In the genomic region with DNA sequence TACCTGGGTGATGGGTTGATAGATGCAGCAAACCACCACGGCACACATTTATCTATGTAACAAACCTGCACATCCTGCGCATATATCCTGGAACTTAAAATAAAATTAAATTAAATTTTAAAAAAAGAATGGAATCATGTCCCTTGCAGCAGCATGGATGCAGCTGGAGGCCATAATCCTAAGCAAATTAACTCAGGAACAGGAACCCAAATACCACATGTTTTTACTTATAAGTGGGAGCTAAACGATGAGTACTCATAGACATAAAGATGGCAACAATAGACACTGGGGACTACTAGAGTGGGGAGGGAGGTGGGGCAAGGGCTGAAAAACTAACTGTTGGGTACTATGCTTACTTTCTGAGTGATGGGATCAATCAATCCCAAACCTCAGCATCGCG, we compare ENCODE assay signal across 19 cellular contexts. TPM values are rescaled to one million over a fixed set of nuclear protein-coding genes. Genes with fewer than 3 reads are reported as not detected.
A peak's percentile ranks its signal among the peaks of the same experiment; 100 is the strongest.
DNase-seq lines count a peak whose midpoint lies in the region; FAIRE-seq and TF ChIP-seq lines count a peak whose summit lies in the region.
"Had no signal": no experiment of that assay in that cellular context is flagged by ENCODE, and none has a peak within 500 bp of the region (broad histone marks: within the 10 kb centered on the region; RNA-seq: fewer than 3 reads in every experiment).

No MANE protein-coding gene starts in this region.

- H3K27me3 Mint-ChIP-seq in astrocyte (ENCODE audit: low read depth, unreplicated experiment), result peaks cover 5% of the 10 kb centered on the region

- H3K9me3 Mint-ChIP-seq in astrocyte (ENCODE audit: unreplicated experiment), result no peaks in the 10 kb centered on the region

- H2AFZ ChIP-seq in astrocyte (ENCODE audit: low read depth, low read length) (no peak overlapping the region), smooth muscle cell (ENCODE audit: low read depth) (no peak overlapping the region)

- H3K27ac Mint-ChIP-seq in astrocyte (ENCODE audit: unreplicated experiment), result no peak overlapping the region

- H3K4me2 ChIP-seq in BLaER1 treated with 17β-estradiol and CSF1 and Interleukin-3, amounts not matched to agents 10 nM and 100 nM, result peak overlapping the region in 7 of 11 experiments; percentile 75 to 91 (median 87); a peak in 12 of 22 replicates
- H3K4me2 ChIP-seq in astrocyte (ENCODE audit: low read length) (no peak overlapping the region), smooth muscle cell (peak overlapping the region; percentile 72)

- H3K79me2 ChIP-seq in astrocyte (ENCODE audit: insufficient read depth, low read length), result no peaks in the 10 kb centered on the region
- no peaks in the 10 kb centered on the region for H3K79me2 ChIP-seq in smooth muscle cell (ENCODE audit: low read depth)

- TF ChIP-seq CTCF in astrocyte (IDR thresholded peaks at IDR 0.05; ENCODE audit: insufficient read depth, low read depth, low read length) (no peak), foreskin fibroblast (IDR thresholded peaks at IDR 0.05; ENCODE audit: low read depth, low read length) (no peak), smooth muscle cell (IDR thresholded peaks at IDR 0.05; ENCODE audit: borderline replicate concordance, insufficient read depth, poor library complexity, severe bottlenecking) (no peak)

- 93% methylated on average over 5 of the region's 5 CpGs for WGBS in smooth muscle cell (ENCODE audit: low lambda C conversion rate)

- H3K4me3 Mint-ChIP-seq in astrocyte (ENCODE audit: unreplicated experiment), result no peak overlapping the region

- no peaks in the 10 kb centered on the region for H4K20me1 ChIP-seq in BLaER1 treated with 17β-estradiol and CSF1 and Interleukin-3, amounts not matched to agents 10 nM and 100 nM
- no peaks in the 10 kb centered on the region for H4K20me1 ChIP-seq in astrocyte (ENCODE audit: insufficient read depth, low read length)
- H4K20me1 ChIP-seq in smooth muscle cell (ENCODE audit: low read depth), result no peaks in the 10 kb centered on the region

- H3F3A ChIP-seq in smooth muscle cell (ENCODE audit: low read depth), result peaks cover 8% of the 10 kb centered on the region

- no peak overlapping the region for H3K9ac ChIP-seq in BLaER1 treated with 17β-estradiol and CSF1 and Interleukin-3, amounts not matched to agents 10 nM and 100 nM
- H3K9ac ChIP-seq in astrocyte (ENCODE audit: low read length) (peak overlapping the region; percentile 67), smooth muscle cell (ENCODE audit: low read depth) (peak overlapping the region; percentile 57)

- FAIRE-seq in astrocyte (lab: Jason Lieb, UNC), result no peak
- FAIRE-seq in frontal cortex (lab: Jason Lieb, UNC), result no peak
- FAIRE-seq: GM12878, GM18507 had no signal

- no peaks in the 10 kb centered on the region for H3K36me3 ChIP-seq in BLaER1 treated with 17β-estradiol and CSF1 and Interleukin-3, amounts not matched to agents 10 nM and 100 nM
- H3K36me3 ChIP-seq in astrocyte (ENCODE audit: insufficient read depth, low read length) (no peaks in the 10 kb centered on the region), smooth muscle cell (ENCODE audit: low read depth) (no peaks in the 10 kb centered on the region)

- no peaks in the 10 kb centered on the region for H3K36me3 Mint-ChIP-seq in astrocyte (ENCODE audit: low read depth, unreplicated experiment)

- DNase-seq in astrocyte (ENCODE audit: low read depth) (no peak), foreskin fibroblast (peak; percentile 7 to 45), smooth muscle cell (lab: John Stamatoyannopoulos, UW; ENCODE audit: unreplicated experiment) (no peak), frontal cortex (ENCODE audit: low spot score in 2 of 2) (no peak), 8988T (no peak), NCI-H1930 (lab: John Stamatoyannopoulos, UW) (no peak)
- no peak for DNase-seq in stimulated activated CD4-positive, alpha-beta T cell treated with anti-CD3 and anti-CD28 coated beads, Interleukin-1b, Interleukin-23, amount 100 ng/mL, for 48 hours
- DNase-seq: DND-41, GDM1, GOT3, KG1, NCI-H1417 treated with DMSO at 0.1 percent for 48 hours, NCI-H2029, NCI-H2171, NCI-H446 treated with DMSO at 0.1 percent for 48 hours had no signal

- H3K27ac ChIP-seq in BLaER1 treated with 17β-estradiol and CSF1 and Interleukin-3, amounts not matched to agents 10 nM and 100 nM, result 0 out of 22 replicates have a peak overlapping the region, but pooled peaks of 1 of the 11 experiments have one; percentile 75
- H3K27ac ChIP-seq in astrocyte (ENCODE audit: low read depth, low read length), result peak overlapping the region; percentile 92
- H3K27ac ChIP-seq in smooth muscle cell (ENCODE audit: low read depth), result peak overlapping the region; percentile 89
- H3K27ac ChIP-seq: RWPE1 had no signal

- H3K4me3 ChIP-seq in BLaER1 treated with 17β-estradiol and CSF1 and Interleukin-3, amounts not matched to agents 10 nM and 100 nM, result no peak overlapping the region
- no peak overlapping the region for H3K4me3 ChIP-seq in astrocyte (ENCODE audit: insufficient read depth, low read depth, low read length)
- no peak overlapping the region for H3K4me3 ChIP-seq in foreskin fibroblast (ENCODE audit: low read depth in 1 of 2, low read length in 2 of 2)
- no peak overlapping the region for H3K4me3 ChIP-seq in smooth muscle cell
- H3K4me3 ChIP-seq: GM12878 had no signal

- H3K4me1 ChIP-seq in BLaER1 treated with 17β-estradiol and CSF1 and Interleukin-3, amounts not matched to agents 10 nM and 100 nM, result peaks cover 52 to 75% (median 69%) of the 10 kb centered on the region in 10 experiments
- H3K4me1 ChIP-seq in astrocyte (ENCODE audit: insufficient read depth, low read length) (peaks cover 42% of the 10 kb centered on the region), smooth muscle cell (ENCODE audit: low read depth) (peaks cover 11% of the 10 kb centered on the region)

- peaks cover 25% of the 10 kb centered on the region for H3K4me1 Mint-ChIP-seq in astrocyte (ENCODE audit: low read depth, unreplicated experiment)

- peaks cover 0 to 5% (median 0%) of the 10 kb centered on the region in 11 experiments; a peak in 2 of 22 replicates for H3K9me3 ChIP-seq in BLaER1 treated with 17β-estradiol and CSF1 and Interleukin-3, amounts not matched to agents 10 nM and 100 nM (replicated peaks in 1 of 11)
- H3K9me3 ChIP-seq in astrocyte (ENCODE audit: insufficient read depth, low read depth, low read length) (no peaks in the 10 kb centered on the region), smooth muscle cell (replicated peaks; ENCODE audit: low read depth) (no peaks in the 10 kb centered on the region)

- no peaks in the 10 kb centered on the region for H3K27me3 ChIP-seq in BLaER1 treated with 17β-estradiol and CSF1 and Interleukin-3, amounts not matched to agents 10 nM and 100 nM
- no peaks in the 10 kb centered on the region for H3K27me3 ChIP-seq in astrocyte (ENCODE audit: insufficient read depth, low read length)
- H3K27me3 ChIP-seq in smooth muscle cell (ENCODE audit: low read depth), result no peaks in the 10 kb centered on the region

RNA-seq across cellular contexts. Expression of a gene that starts 40.9 kb away (rescaled TPM):
- total RNA-seq in astrocyte (53.5 and 59.2 TPM in 2 replicates), smooth muscle cell (64.1 and 80.7 TPM in 2 replicates), frontal cortex (53.8 TPM)
- 70.0 and 70.2 TPM in 2 replicates for polyA plus RNA-seq in smooth muscle cell

RNA-seq across cellular contexts. Expression of a gene that starts 41.0 kb away (rescaled TPM):
- total RNA-seq in astrocyte, result 0.72 and 0.93 TPM in 2 replicates
- total RNA-seq in smooth muscle cell, result 0.63 and 0.94 TPM in 2 replicates
- 0.54 and 1.4 TPM in 2 replicates for polyA plus RNA-seq in smooth muscle cell
- total RNA-seq in frontal cortex, result 2.0 TPM

Comparison
In these comparisons a context has a peak if more than half of its experiments do, and no peak if none do; other contexts are left out.
1. H3K9ac ChIP-seq: peak in astrocyte (single experiment) and smooth muscle cell (single experiment); none in BLaER1 treated with 17β-estradiol and CSF1 and Interleukin-3, amounts not matched to agents 10 nM and 100 nM (0 of 11).
2. DNase-seq: peak in foreskin fibroblast (2 of 2); none in astrocyte (single experiment), smooth muscle cell (single experiment), frontal cortex (0 of 2), 8988T (single experiment), stimulated activated CD4-positive, alpha-beta T cell treated with anti-CD3 and anti-CD28 coated beads, Interleukin-1b, Interleukin-23, amount 100 ng/mL, for 48 hours (single experiment) and NCI-H1930 (0 of 2).